In genomic region chr5:73312146-73312871, GRCh38 we compare ENCODE assay signal across 9 cellular contexts.
DNase-seq lines count a peak whose midpoint lies in the region; ATAC-seq and TF ChIP-seq lines count a peak whose summit lies in the region.
"Had no signal": no experiment of that assay in that cellular context is flagged by ENCODE, and none has a peak within 500 bp of the region (broad histone marks: within the 10 kb centered on the region; RNA-seq: fewer than 3 reads in every experiment).

No MANE protein-coding gene starts in this region.

- H3K27me3 ChIP-seq in OCI-LY3 (ENCODE audit: low read depth, low read length), result peaks cover 12% of the 10 kb centered on the region; the same call in 1 of the 2 replicates

- no peak overlapping the region for H3K27ac Mint-ChIP-seq in progenitor cell of endocrine pancreas

- no peaks in the 10 kb centered on the region for H3K9me3 ChIP-seq in OCI-LY3 (ENCODE audit: insufficient read depth, low read length)

- H3K4me3 ChIP-seq in OCI-LY3 (ENCODE audit: low read length) (no peak overlapping the region), retinal pigment epithelial cell (ENCODE audit: low read length) (no peak overlapping the region)

- H4K20me1 ChIP-seq in OCI-LY3 (ENCODE audit: insufficient read depth, low read length), result no peaks in the 10 kb centered on the region

- H3K4me2 ChIP-seq in OCI-LY3 (ENCODE audit: low read length), result peak overlapping the region; percentile 7; the same call in 1 of the 2 replicates

- no peak for DNase-seq in GM13977 (ENCODE audit: low spot score)
- DNase-seq in dermis blood vessel endothelial cell, result peak; percentile 65
- peak; percentile 63 for DNase-seq in retinal pigment epithelial cell (ENCODE audit: low read depth)
- no peak for DNase-seq in progenitor cell of endocrine pancreas (ENCODE audit: low spot score, unreplicated experiment)
- DNase-seq in activated CD8-positive, alpha-beta memory T cell treated with anti-CD3 and anti-CD28 coated beads, Interleukin-2, amount 50 U/mL, for 4 hours, result no peak
- no peak for DNase-seq in GM13976 (ENCODE audit: low spot score)

- TF ChIP-seq CTCF in GM13977 (IDR thresholded peaks at IDR 0.05; ENCODE audit: extremely low read depth, insufficient read depth, missing control alignments) (peak; percentile 3), OCI-LY3 (IDR thresholded peaks at IDR 0.05; ENCODE audit: low read depth, low read length) (no peak), retinal pigment epithelial cell (conservative IDR thresholded peaks at IDR 0.05; ENCODE audit: low read depth, low read length) (peak; percentile 55), progenitor cell of endocrine pancreas (IDR thresholded peaks at IDR 0.05; ENCODE audit: unreplicated experiment) (no peak), GM13976 (IDR thresholded peaks at IDR 0.05; ENCODE audit: borderline replicate concordance, control extremely low read depth, extremely low read depth, insufficient read depth, missing control alignments) (no peak)

- no peaks in the 10 kb centered on the region for H3K9me3 Mint-ChIP-seq in progenitor cell of endocrine pancreas (ENCODE audit: low read depth)
- H3K9me3 Mint-ChIP-seq: type B pancreatic cell had no signal

- no peak overlapping the region for H2AFZ ChIP-seq in OCI-LY3 (ENCODE audit: low read depth, low read length)

- peaks cover 76% of the 10 kb centered on the region for H3K27me3 Mint-ChIP-seq in progenitor cell of endocrine pancreas

- no peak for ATAC-seq in HG02798 (IDR thresholded peaks at IDR 0.05; ENCODE audit: poor library complexity, unreplicated experiment)

- H3K79me2 ChIP-seq in OCI-LY3 (ENCODE audit: low read length), result no peaks in the 10 kb centered on the region

- H3K36me3 Mint-ChIP-seq in progenitor cell of endocrine pancreas (ENCODE audit: insufficient read depth), result no peaks in the 10 kb centered on the region
- H3K36me3 Mint-ChIP-seq: type B pancreatic cell had no signal

- in situ Hi-C loops in GM13977 (cut with MboI; ENCODE audit: low pct_unique_long_range_greater_than_20kb, low sequenced_read_pairs, unreplicated experiment), result no loop called here
- in situ Hi-C loops in GM13976 (cut with MboI; ENCODE audit: low sequenced_read_pairs, unreplicated experiment), result no loop called here

- H3K4me3 Mint-ChIP-seq in progenitor cell of endocrine pancreas (ENCODE audit: low read depth), result no peak overlapping the region

- no peak overlapping the region for H3K9ac ChIP-seq in OCI-LY3 (ENCODE audit: low read length)

- H3K4me1 Mint-ChIP-seq in progenitor cell of endocrine pancreas (ENCODE audit: low read depth), result peaks cover 1% of the 10 kb centered on the region

- no peak overlapping the region for H3K27ac ChIP-seq in OCI-LY3 (ENCODE audit: low read length)

- H3K36me3 ChIP-seq in OCI-LY3 (replicated peaks; ENCODE audit: low read depth, low read length), result no peaks in the 10 kb centered on the region

- no peaks in the 10 kb centered on the region for H3K4me1 ChIP-seq in OCI-LY3 (ENCODE audit: low read length)

Comparison
In these comparisons a context has a peak if more than half of its experiments do, and no peak if none do; other contexts are left out.
1. DNase-seq: peak in dermis blood vessel endothelial cell (single experiment) and retinal pigment epithelial cell (single experiment); none in GM13977 (single experiment), progenitor cell of endocrine pancreas (single experiment), activated CD8-positive, alpha-beta memory T cell treated with anti-CD3 and anti-CD28 coated beads, Interleukin-2, amount 50 U/mL, for 4 hours (single experiment) and GM13976 (single experiment).
2. CTCF ChIP-seq: peak in GM13977 (single experiment) and retinal pigment epithelial cell (single experiment); none in OCI-LY3 (single experiment), progenitor cell of endocrine pancreas (single experiment) and GM13976 (single experiment).